ENCODE assay signal across 8 cellular contexts in genomic region chr7:123643495-123644428, GRCh38. TPM values are rescaled to one million over a fixed set of nuclear protein-coding genes. Genes with fewer than 3 reads are reported as not detected.
DNase-seq lines count a peak whose midpoint lies in the region; ATAC-seq and TF ChIP-seq lines count a peak whose summit lies in the region.

No MANE protein-coding gene starts in this region.

- H3K4me1 ChIP-seq in mammary epithelial cell (ENCODE audit: insufficient read depth, low read length): peaks cover 22% of the 10 kb centered on the region

- H3K79me2 ChIP-seq in mammary epithelial cell (ENCODE audit: insufficient read depth, low read length): no peaks in the 10 kb centered on the region

- in situ Hi-C loops in mammary epithelial cell (cut with MboI; ENCODE audit: low sequenced_read_pairs in 2 of 2): loop anchor here (25.0 kb wide), 1 partner anchor 219 kb away; no protein-coding TSS in a partner anchor

- no peaks in the 10 kb centered on the region for H3K9me3 ChIP-seq in mammary epithelial cell (replicated peaks; ENCODE audit: insufficient read depth, low read length)

- H3K4me2 ChIP-seq in mammary epithelial cell (ENCODE audit: insufficient read depth, low read depth, low read length): peak overlapping the region; percentile 78

- BruUV-seq in mammary epithelial cell (replicated peaks; lab: Mats Ljungman, UMichigan): no TSS peak

- H3K4me3 ChIP-seq in mammary epithelial cell (replicated peaks in 1 of 3; ENCODE audit: insufficient read depth in 1 of 3, low read depth in 2 of 3, low read length in 3 of 3): peak overlapping the region in 2 of 3 experiments; percentile 21 to 22

- no peaks in the 10 kb centered on the region for H3K36me3 ChIP-seq in mammary epithelial cell (ENCODE audit: insufficient read depth, low read length)

- CTCF ChIA-PET in mammary epithelial cell (lab: Charles Lee; ENCODE audit: low non-redundant PET): interaction anchor here (0.6 kb wide), 1 partner anchor 131 kb away, joined by 4 read pairs; no protein-coding TSS in a partner anchor

- dilution Hi-C loops in mammary epithelial cell (cut with HindIII; ENCODE audit: low sequenced_read_pairs): no loop called here

- intact Hi-C loops in mammary epithelial cell (cut with micrococcal nuclease): no loop called here

- H3K9ac ChIP-seq in mammary epithelial cell (ENCODE audit: insufficient read depth, low read length): no peak overlapping the region

- DNase-seq in DMS53 (lab: John Stamatoyannopoulos, UW): peak; percentile 87
- peak; percentile 73 for DNase-seq in NCI-H2029 (lab: John Stamatoyannopoulos, UW)
- peak; percentile 58 for DNase-seq in mammary epithelial cell
- peak; percentile 9 for DNase-seq in medulla oblongata (ENCODE audit: extremely low spot score)
- no peak for DNase-seq in activated gamma-delta T cell treated with Interleukin-2 at 50 U/mL for 16 hours
- DNase-seq in hypothalamus (lab: John Stamatoyannopoulos, UW): no peak

- WGBS in mammary epithelial cell (ENCODE audit: low coverage, missing lambda C conversion rate): 10% methylated on average over 6 of the region's 6 CpGs

- H4K20me1 ChIP-seq in mammary epithelial cell (ENCODE audit: insufficient read depth, low read length): no peaks in the 10 kb centered on the region

- H2AFZ ChIP-seq in mammary epithelial cell (ENCODE audit: low read depth, low read length): peak overlapping the region; percentile 65

- ATAC-seq in GM21360 (IDR thresholded peaks at IDR 0.05; ENCODE audit: unreplicated experiment) (no peak), HG02571 (IDR thresholded peaks at IDR 0.05; ENCODE audit: unreplicated experiment) (no peak)

- H3K27ac ChIP-seq in mammary epithelial cell (ENCODE audit: insufficient read depth, low read depth, low read length): no peak overlapping the region

- TF ChIP-seq CTCF in mammary epithelial cell (conservative IDR thresholded peaks at IDR 0.05 in 1 of 2, IDR thresholded peaks at IDR 0.05 in 1 of 2; ENCODE audit: extremely low read depth in 1 of 2, insufficient read depth in 1 of 2, low read depth in 1 of 2, low read length in 2 of 2): no peak

- H3K27me3 ChIP-seq in mammary epithelial cell (ENCODE audit: insufficient read depth, low read length): no peaks in the 10 kb centered on the region

RNA-seq across cellular contexts. Expression of gene LMOD2, which starts 11.9 kb away (rescaled TPM):
- not detected for total RNA-seq in mammary epithelial cell
- not detected for polyA plus RNA-seq in mammary epithelial cell
- not detected for polyA minus RNA-seq in mammary epithelial cell

RNA-seq across cellular contexts. Expression of gene ASB15, which starts 42.1 kb away (rescaled TPM):
- total RNA-seq in mammary epithelial cell: not detected
- polyA plus RNA-seq in mammary epithelial cell: not detected
- polyA minus RNA-seq in mammary epithelial cell: not detected

Comparison
In these comparisons a context has a peak if more than half of its experiments do, and no peak if none do; other contexts are left out.
1. DNase-seq: peak in DMS53 (single experiment), NCI-H2029 (single experiment), mammary epithelial cell (single experiment) and medulla oblongata (single experiment); none in activated gamma-delta T cell treated with Interleukin-2 at 50 U/mL for 16 hours (single experiment) and hypothalamus (0 of 51).